In the genomic region with DNA sequence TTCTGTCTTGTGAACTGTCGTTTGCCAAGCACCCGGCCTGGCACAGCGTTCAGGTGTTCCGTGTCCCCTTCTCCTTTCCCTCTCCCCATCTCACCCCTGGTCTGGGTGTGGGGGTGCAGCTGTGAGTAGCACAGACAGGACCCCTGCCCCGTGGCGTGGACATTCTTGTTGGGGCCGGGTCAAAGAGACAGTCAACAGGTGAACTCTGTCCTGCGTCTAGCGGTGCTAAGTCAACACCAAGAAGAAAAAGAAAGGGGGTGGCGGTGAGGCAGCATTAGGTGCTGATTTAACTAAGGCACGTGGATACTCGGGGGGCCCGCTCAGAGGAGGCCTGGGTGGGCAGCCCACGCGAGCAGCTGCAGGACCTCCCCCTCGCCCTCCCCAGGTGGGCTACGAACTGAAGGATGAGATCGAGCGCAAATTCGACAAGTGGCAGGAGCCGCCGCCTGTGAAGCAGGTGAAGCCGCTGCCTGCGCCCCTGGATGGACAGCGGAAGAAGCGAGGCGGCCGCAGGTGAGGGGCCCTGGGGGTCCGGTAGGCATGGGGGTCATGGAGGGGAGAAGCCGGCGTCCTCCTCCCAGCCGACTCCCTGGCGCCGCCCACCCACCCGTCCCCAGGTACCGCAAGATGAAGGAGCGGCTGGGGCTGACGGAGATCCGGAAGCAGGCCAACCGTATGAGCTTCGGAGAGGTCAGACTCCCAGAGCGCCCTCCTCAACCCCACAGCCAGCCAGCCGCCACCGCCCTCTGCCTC, we compare ENCODE assay signal across 36 cellular contexts. TPM values are rescaled to one million over a fixed set of nuclear protein-coding genes. Genes with fewer than 3 reads are reported as not detected.
"Had no signal": no experiment of that assay in that cellular context is flagged by ENCODE, and none has a peak within 500 bp of the region (broad histone marks: within the 10 kb centered on the region; RNA-seq: fewer than 3 reads in every experiment).

No MANE protein-coding gene starts in this region.

- DNase-seq: activated B cell treated with CpG ODN at 0.5 μM for 24 hours; activated CD4-positive, alpha-beta memory T cell treated with anti-CD3 and anti-CD28 coated beads for 36 hours; activated CD4-positive, alpha-beta T cell treated with anti-CD3 and anti-CD28 coated beads for 4 hours; activated CD4-positive, alpha-beta T cell treated with anti-CD3 and anti-CD28 coated beads, Interleukin-2, amount 10 ng/mL, durations not matched to agents 24 days and 14 days; activated CD4-positive, alpha-beta T cell treated with anti-CD3 and anti-CD28 coated beads, Interleukin-2, amount 50 U/mL, for 1 hour; activated CD4-positive, alpha-beta T cell treated with anti-CD3 and anti-CD28 coated beads, Interleukin-2, amount 50 U/mL, for 4 hours; activated CD4-positive, CD25-positive, alpha-beta regulatory T cell treated with anti-CD3 and anti-CD28 coated beads, Interleukin-2, amount 50 U/mL, for 72 hours; activated CD8-positive, alpha-beta memory T cell treated with anti-CD3 and anti-CD28 coated beads, Interleukin-2, amount 50 U/mL, for 4 hours; activated CD8-positive, alpha-beta T cell treated with anti-CD3 and anti-CD28 coated beads for 36 hours; activated effector memory CD4-positive, alpha-beta T cell treated with anti-CD3 and anti-CD28 coated beads, Interleukin-2, amount 50 U/mL, for 16 hours; activated gamma-delta T cell treated with Interleukin-2 at 50 U/mL for 16 hours; activated naive CD4-positive, alpha-beta T cell; activated naive CD4-positive, alpha-beta T cell treated with anti-CD3 and anti-CD28 coated beads, Interleukin-2, amount 50 U/mL, for 16 hours; activated naive CD8-positive, alpha-beta T cell treated with anti-CD3 and anti-CD28 coated beads for 36 hours; activated T-cell treated with anti-CD3 and anti-CD28 coated beads for 4 hours; activated T-cell treated with anti-CD3 and anti-CD28 coated beads, Interleukin-2, amount 50 U/mL, for 1 hour; activated T-cell treated with anti-CD3 and anti-CD28 coated beads, Interleukin-2, amount 50 U/mL, for 4 hours; activated T-cell treated with anti-CD3 and anti-CD28 coated beads, Interleukin-2, amount 50 U/mL, for 72 hours; adrenal gland; amniotic stem cell; aorta; body of pancreas; brain microvascular endothelial cell; central memory CD4-positive, alpha-beta T cell; T-helper 1 cell; T-helper 2 cell; T-helper 9 cell had no signal

- H3K27ac ChIP-seq: adrenal gland, body of pancreas, brain microvascular endothelial cell, breast epithelium, VCaP had no signal

- ATAC-seq: activated CD8-positive, alpha-beta T cell treated with anti-CD3 and anti-CD28 coated beads for 36 hours; activated naive CD4-positive, alpha-beta T cell treated with anti-CD3 and anti-CD28 coated beads, Interleukin-2, amount 50 U/mL, for 72 hours; activated T-cell treated with anti-CD3 and anti-CD28 coated beads, Interleukin-2, amount 50 U/mL, for 4 hours; activated T-cell treated with anti-CD3 and anti-CD28 coated beads, Interleukin-2, amount 50 U/mL, for 72 hours; activated T-helper 17 cell treated with anti-CD3 and anti-CD28 coated beads, Interleukin-2, amount 50 U/mL, for 72 hours; body of pancreas had no signal

- H3K9me3 Mint-ChIP-seq: activated B cell treated with CpG ODN at 0.5 μM for 24 hours; activated CD4-positive, alpha-beta memory T cell treated with anti-CD3 and anti-CD28 coated beads for 36 hours; activated CD4-positive, alpha-beta T cell treated with anti-CD3 and anti-CD28 coated beads, Interleukin-2, amount 10 ng/mL, durations not matched to agents 24 days and 14 days; activated CD8-positive, alpha-beta T cell treated with anti-CD3 and anti-CD28 coated beads for 36 hours; activated naive CD4-positive, alpha-beta T cell treated with anti-CD3 and anti-CD28 coated beads, Interleukin-2, amount 50 U/mL, for 72 hours; activated naive CD8-positive, alpha-beta T cell treated with anti-CD3 and anti-CD28 coated beads for 36 hours; activated T-cell treated with anti-CD3 and anti-CD28 coated beads, Interleukin-2, amount 50 U/mL, for 4 hours; activated T-cell treated with anti-CD3 and anti-CD28 coated beads, Interleukin-2, amount 50 U/mL, for 72 hours; activated T-helper 1 cell treated with anti-CD3 and anti-CD28 coated beads, Interleukin-12 subunit alpha, Interleukin-12 subunit beta, Interleukin-2, Interleukin-4 antibody, amounts not matched to agents 30 ng/mL and 10 ng/mL and 1 ng/mL, durations not matched to agents 14 hours and 24 hours and 36 hours; activated T-helper 17 cell treated with anti-CD3 and anti-CD28 coated beads, Interleukin-2, amount 50 U/mL, for 72 hours; T-helper 1 cell treated with Interleukin-12 subunit alpha and Interleukin-12 subunit beta and Interleukin-4 antibody, amounts not matched to agents 30 μg/mL and 1 μg/mL, for 36 hours; T-helper 2 cell treated with Interferon-gamma antibody and Interleukin-4, amounts not matched to agents 5 μg/mL and 100 μg/mL, for 36 hours had no signal

- H3K27ac Mint-ChIP-seq: activated B cell treated with CpG ODN at 0.5 μM for 24 hours; activated CD4-positive, alpha-beta memory T cell treated with anti-CD3 and anti-CD28 coated beads for 36 hours; activated CD4-positive, alpha-beta T cell treated with anti-CD3 and anti-CD28 coated beads, Interleukin-2, amount 10 ng/mL, durations not matched to agents 24 days and 14 days; activated CD8-positive, alpha-beta T cell treated with anti-CD3 and anti-CD28 coated beads for 36 hours; activated naive CD8-positive, alpha-beta T cell treated with anti-CD3 and anti-CD28 coated beads for 36 hours; activated T-cell treated with anti-CD3 and anti-CD28 coated beads, Interleukin-2, amount 50 U/mL, for 72 hours; activated T-helper 1 cell treated with anti-CD3 and anti-CD28 coated beads, Interleukin-12 subunit alpha, Interleukin-12 subunit beta, Interleukin-2, Interleukin-4 antibody, amounts not matched to agents 30 ng/mL and 10 ng/mL and 1 ng/mL, durations not matched to agents 14 hours and 24 hours and 36 hours; activated T-helper 17 cell treated with anti-CD3 and anti-CD28 coated beads, Interleukin-2, amount 50 U/mL, for 72 hours; T-helper 1 cell treated with Interleukin-12 subunit alpha and Interleukin-12 subunit beta and Interleukin-4 antibody, amounts not matched to agents 30 μg/mL and 1 μg/mL, for 36 hours; T-helper 2 cell treated with Interferon-gamma antibody and Interleukin-4, amounts not matched to agents 5 μg/mL and 100 μg/mL, for 36 hours had no signal

- H3K27me3 Mint-ChIP-seq: activated B cell treated with CpG ODN at 0.5 μM for 24 hours; activated CD4-positive, alpha-beta memory T cell treated with anti-CD3 and anti-CD28 coated beads for 36 hours; activated CD4-positive, alpha-beta T cell treated with anti-CD3 and anti-CD28 coated beads, Interleukin-2, amount 10 ng/mL, durations not matched to agents 24 days and 14 days; activated CD8-positive, alpha-beta T cell treated with anti-CD3 and anti-CD28 coated beads for 36 hours; activated naive CD8-positive, alpha-beta T cell treated with anti-CD3 and anti-CD28 coated beads for 36 hours; activated T-helper 17 cell treated with anti-CD3 and anti-CD28 coated beads, Interleukin-2, amount 50 U/mL, for 72 hours had no signal

- H3K4me1 ChIP-seq: adrenal gland, body of pancreas, breast epithelium had no signal

- H3K4me3 ChIP-seq: adrenal gland, body of pancreas, breast epithelium had no signal

- H3K4me3 Mint-ChIP-seq: activated B cell treated with CpG ODN at 0.5 μM for 24 hours; activated CD4-positive, alpha-beta memory T cell treated with anti-CD3 and anti-CD28 coated beads for 36 hours; activated CD4-positive, alpha-beta T cell treated with anti-CD3 and anti-CD28 coated beads, Interleukin-2, amount 10 ng/mL, durations not matched to agents 24 days and 14 days; activated CD8-positive, alpha-beta T cell treated with anti-CD3 and anti-CD28 coated beads for 36 hours; activated naive CD8-positive, alpha-beta T cell treated with anti-CD3 and anti-CD28 coated beads for 36 hours; activated T-cell treated with anti-CD3 and anti-CD28 coated beads, Interleukin-2, amount 50 U/mL, for 4 hours; activated T-cell treated with anti-CD3 and anti-CD28 coated beads, Interleukin-2, amount 50 U/mL, for 72 hours; activated T-helper 1 cell treated with anti-CD3 and anti-CD28 coated beads, Interleukin-12 subunit alpha, Interleukin-12 subunit beta, Interleukin-2, Interleukin-4 antibody, amounts not matched to agents 30 ng/mL and 10 ng/mL and 1 ng/mL, durations not matched to agents 14 hours and 24 hours and 36 hours; activated T-helper 17 cell treated with anti-CD3 and anti-CD28 coated beads, Interleukin-2, amount 50 U/mL, for 72 hours; T-helper 1 cell treated with Interleukin-12 subunit alpha and Interleukin-12 subunit beta and Interleukin-4 antibody, amounts not matched to agents 30 μg/mL and 1 μg/mL, for 36 hours; T-helper 2 cell treated with Interferon-gamma antibody and Interleukin-4, amounts not matched to agents 5 μg/mL and 100 μg/mL, for 36 hours had no signal

- FAIRE-seq: astrocyte, TTC549 had no signal

- H3K9me3 ChIP-seq: adrenal gland, body of pancreas, breast epithelium had no signal

- H3K36me3 Mint-ChIP-seq: activated naive CD4-positive, alpha-beta T cell treated with anti-CD3 and anti-CD28 coated beads, Interleukin-2, amount 50 U/mL, for 72 hours had no signal

- H3K27me3 ChIP-seq: adrenal gland, body of pancreas, brain microvascular endothelial cell, breast epithelium had no signal

- H3K4me1 Mint-ChIP-seq: activated B cell treated with CpG ODN at 0.5 μM for 24 hours; activated CD4-positive, alpha-beta T cell treated with anti-CD3 and anti-CD28 coated beads, Interleukin-2, amount 10 ng/mL, durations not matched to agents 24 days and 14 days; activated naive CD8-positive, alpha-beta T cell treated with anti-CD3 and anti-CD28 coated beads for 36 hours; activated T-helper 17 cell treated with anti-CD3 and anti-CD28 coated beads, Interleukin-2, amount 50 U/mL, for 72 hours had no signal

RNA-seq across cellular contexts. Expression of a gene that starts 27.3 kb away (rescaled TPM):
- total RNA-seq: activated T-helper 1 cell treated with anti-CD3 and anti-CD28 coated beads, Interleukin-12 subunit alpha, Interleukin-12 subunit beta, Interleukin-2, Interleukin-4 antibody, amounts not matched to agents 30 ng/mL and 10 ng/mL and 1 ng/mL, durations not matched to agents 14 hours and 24 hours and 36 hours had no signal
